Comparison of ENCODE assay signal across 9 cellular contexts in genomic region chr12:55068416-55069010, GRCh38. TPM values are rescaled to one million over a fixed set of nuclear protein-coding genes. Genes with fewer than 3 reads are reported as not detected.
DNase-seq lines count a peak whose midpoint lies in the region; ATAC-seq and TF ChIP-seq lines count a peak whose summit lies in the region.
"Had no signal": no experiment of that assay in that cellular context is flagged by ENCODE, and none has a peak within 500 bp of the region (broad histone marks: within the 10 kb centered on the region; RNA-seq: fewer than 3 reads in every experiment).

No MANE protein-coding gene starts in this region.

- H3K4me3 Mint-ChIP-seq in activated CD4-positive, alpha-beta T cell treated with anti-CD3 and anti-CD28 coated beads, Interleukin-2, amount 10 ng/mL, durations not matched to agents 24 days and 14 days: no peak overlapping the region

- H3K9me3 ChIP-seq in MM.1S (replicated peaks; ENCODE audit: insufficient read depth, low read length): no peaks in the 10 kb centered on the region
- H3K9me3 ChIP-seq in colonic mucosa: no peaks in the 10 kb centered on the region
- no peaks in the 10 kb centered on the region for H3K9me3 ChIP-seq in lower lobe of right lung
- H3K9me3 ChIP-seq in vagina: no peaks in the 10 kb centered on the region

- no peak overlapping the region for H3K4me3 ChIP-seq in MM.1S (ENCODE audit: low read length)
- H3K4me3 ChIP-seq in colonic mucosa: no peak overlapping the region
- no peak overlapping the region for H3K4me3 ChIP-seq in lower lobe of right lung
- no peak overlapping the region for H3K4me3 ChIP-seq in vagina

- peaks cover 5% of the 10 kb centered on the region for H3K4me1 Mint-ChIP-seq in activated CD4-positive, alpha-beta T cell treated with anti-CD3 and anti-CD28 coated beads, Interleukin-2, amount 10 ng/mL, durations not matched to agents 24 days and 14 days

- H3K27me3 ChIP-seq in MM.1S (replicated peaks; ENCODE audit: insufficient read depth, low read length) (no peaks in the 10 kb centered on the region), colonic mucosa (no peaks in the 10 kb centered on the region), lower lobe of right lung (ENCODE audit: low read depth) (peaks cover 2% of the 10 kb centered on the region), vagina (no peaks in the 10 kb centered on the region)

- intact Hi-C loops in activated CD4-positive, alpha-beta T cell treated with anti-CD3 and anti-CD28 coated beads, Interleukin-2, amount 10 ng/mL, durations not matched to agents 24 days and 14 days (cut with micrococcal nuclease): loop anchor here (1.0 kb wide), 2 partner anchors 75 to 214 kb away; partner anchors contain the start of gene MUCL1
- intact Hi-C loops in colonic mucosa (cut with DNase I) (no loop called here), lower lobe of right lung (cut with DNase I) (no loop called here), vagina (cut with DNase I) (loop anchor here (10.0 kb wide), 1 partner anchor 64 kb away; no protein-coding TSS in a partner anchor)

- TF ChIP-seq CTCF in MM.1S (IDR thresholded peaks at IDR 0.05; ENCODE audit: low read length) (peak; percentile 76), colonic mucosa (IDR thresholded peaks at IDR 0.05) (peak; percentile 67), lower lobe of right lung (IDR thresholded peaks at IDR 0.05) (peak; percentile 79), vagina (IDR thresholded peaks at IDR 0.05) (peak; percentile 14 to 45 (median 26))

- no peak overlapping the region for H3K9ac ChIP-seq in MM.1S (ENCODE audit: low read length)
- no peak overlapping the region for H3K9ac ChIP-seq in colonic mucosa (ENCODE audit: low read depth in 2 of 2, low read length in 2 of 2)

- H2AFZ ChIP-seq in MM.1S (ENCODE audit: low read length): no peak overlapping the region; the same call in 1 of the 2 replicates

- ATAC-seq in GM21825 (IDR thresholded peaks at IDR 0.05; ENCODE audit: unreplicated experiment) (peak; percentile 65), lower lobe of right lung (peak; percentile 82 to 83)

- no peaks in the 10 kb centered on the region for H4K20me1 ChIP-seq in MM.1S (ENCODE audit: insufficient read depth, low read length)

- no peak for TF ChIP-seq POLR2A in vagina (IDR thresholded peaks at IDR 0.05)

- peak; percentile 75 for DNase-seq in activated CD4-positive, alpha-beta T cell treated with anti-CD3 and anti-CD28 coated beads, Interleukin-2, amount 10 ng/mL, durations not matched to agents 24 days and 14 days
- DNase-seq in activated CD4-positive, alpha-beta T cell treated with anti-CD3 and anti-CD28 coated beads for 1 hour: no peak
- DNase-seq in MM.1S (peak; percentile 63), RPMI8226 (peak; percentile 60), colonic mucosa (peak; percentile 20), lower lobe of right lung (no peak), vagina (ENCODE audit: extremely low spot score in 2 of 2) (no peak)

- peaks cover 17% of the 10 kb centered on the region for H3K27me3 Mint-ChIP-seq in activated CD4-positive, alpha-beta T cell treated with anti-CD3 and anti-CD28 coated beads, Interleukin-2, amount 10 ng/mL, durations not matched to agents 24 days and 14 days

- no peaks in the 10 kb centered on the region for H3K4me1 ChIP-seq in MM.1S (ENCODE audit: low read length)
- H3K4me1 ChIP-seq in colonic mucosa: no peaks in the 10 kb centered on the region
- no peaks in the 10 kb centered on the region for H3K4me1 ChIP-seq in lower lobe of right lung
- no peaks in the 10 kb centered on the region for H3K4me1 ChIP-seq in vagina

- no peaks in the 10 kb centered on the region for H3K9me3 Mint-ChIP-seq in activated CD4-positive, alpha-beta T cell treated with anti-CD3 and anti-CD28 coated beads, Interleukin-2, amount 10 ng/mL, durations not matched to agents 24 days and 14 days

- H3K79me2 ChIP-seq in MM.1S (ENCODE audit: low read length): no peaks in the 10 kb centered on the region

- no peak overlapping the region for H3K4me2 ChIP-seq in MM.1S (ENCODE audit: low read depth, low read length)

- H3F3A ChIP-seq in MM.1S (ENCODE audit: insufficient read depth, low read length): no peaks in the 10 kb centered on the region

- no peaks in the 10 kb centered on the region for H3K36me3 Mint-ChIP-seq in activated CD4-positive, alpha-beta T cell treated with anti-CD3 and anti-CD28 coated beads, Interleukin-2, amount 10 ng/mL, durations not matched to agents 24 days and 14 days (ENCODE audit: low read depth)

- H3K27ac ChIP-seq in MM.1S (ENCODE audit: low read length) (no peak overlapping the region), colonic mucosa (no peak overlapping the region), lower lobe of right lung (no peak overlapping the region), vagina (no peak overlapping the region)
- H3K27ac ChIP-seq: epithelial cell of prostate had no signal

- no peaks in the 10 kb centered on the region for H3K36me3 ChIP-seq in MM.1S (replicated peaks; ENCODE audit: insufficient read depth, low read length)
- H3K36me3 ChIP-seq in colonic mucosa: no peaks in the 10 kb centered on the region
- H3K36me3 ChIP-seq in lower lobe of right lung: no peaks in the 10 kb centered on the region
- H3K36me3 ChIP-seq in vagina: no peaks in the 10 kb centered on the region

- H3K27ac Mint-ChIP-seq in activated CD4-positive, alpha-beta T cell treated with anti-CD3 and anti-CD28 coated beads, Interleukin-2, amount 10 ng/mL, durations not matched to agents 24 days and 14 days: no peak overlapping the region

- H3K9me2 ChIP-seq in MM.1S (replicated peaks; ENCODE audit: insufficient read depth, low read length): no peaks in the 10 kb centered on the region

RNA-seq across cellular contexts. Expression of gene NEUROD4, which starts 48.7 kb away (rescaled TPM):
- not detected in 2 replicates for total RNA-seq in activated CD4-positive, alpha-beta T cell treated with anti-CD3 and anti-CD28 coated beads, Interleukin-2, amount 10 ng/mL, durations not matched to agents 24 days and 14 days
- total RNA-seq in colonic mucosa (not detected), lower lobe of right lung (not detected), vagina (not detected)

RNA-seq across cellular contexts. Expression of gene OR9K2, which starts 57.7 kb away (rescaled TPM):
- total RNA-seq in activated CD4-positive, alpha-beta T cell treated with anti-CD3 and anti-CD28 coated beads, Interleukin-2, amount 10 ng/mL, durations not matched to agents 24 days and 14 days: not detected in 2 replicates
- total RNA-seq in colonic mucosa (not detected), lower lobe of right lung (not detected), vagina (not detected)

Comparison
In these comparisons a context has a peak if more than half of its experiments do, and no peak if none do; other contexts are left out.
1. DNase-seq: peak in activated CD4-positive, alpha-beta T cell treated with anti-CD3 and anti-CD28 coated beads, Interleukin-2, amount 10 ng/mL, durations not matched to agents 24 days and 14 days (single experiment), MM.1S (single experiment), RPMI8226 (single experiment) and colonic mucosa (single experiment); none in activated CD4-positive, alpha-beta T cell treated with anti-CD3 and anti-CD28 coated beads for 1 hour (single experiment), lower lobe of right lung (single experiment) and vagina (0 of 2).
2. CTCF ChIP-seq: peak in every context shown above with its lines; median percentile 79 in lower lobe of right lung; 76 in MM.1S; 67 in colonic mucosa; 26 in vagina.
3. intact Hi-C loops: an anchor here in activated CD4-positive, alpha-beta T cell treated with anti-CD3 and anti-CD28 coated beads, Interleukin-2, amount 10 ng/mL, durations not matched to agents 24 days and 14 days (1.0 kb wide) and vagina (10.0 kb wide); none called in colonic mucosa and lower lobe of right lung.